Comparison of ENCODE assay signal across 23 cellular contexts in genomic region chr2:171813126-171813525, GRCh38.
"Had no signal": no experiment of that assay in that cellular context is flagged by ENCODE, and none has a peak within 500 bp of the region (broad histone marks: within the 10 kb centered on the region; RNA-seq: fewer than 3 reads in every experiment).

No MANE protein-coding gene starts in this region.

- H3K27me3 Mint-ChIP-seq: stimulated activated naive B cell treated with anti-CD40 and anti-IgM and Interleukin-4, amounts not matched to agents 10 μg/mL and 1 μg/mL and 100 μg/mL, for 72 hours; stimulated activated naive CD8-positive, alpha-beta T cell treated with anti-CD3 and anti-CD28 coated beads, Interleukin-15, amount 100 ng/mL, for 72 hours had no signal

- DNase-seq: colonic mucosa; effector CD4-positive, alpha-beta T cell; endodermal cell; erythroblast; foreskin melanocyte; heart left ventricle; hippocampal formation; left colon; mammary epithelial cell; mucosa of descending colon; occipital lobe; pancreas; stimulated activated CD4-positive, alpha-beta T cell treated with anti-CD3 and anti-CD28 coated beads, Interleukin-2, amount 100 ng/mL, for 24 hours; stimulated activated CD4-positive, alpha-beta T cell treated with anti-CD3 and anti-CD28 coated beads, Interleukin-4, amount 100 ng/mL, for 4 hours; stimulated activated naive B cell treated with anti-CD40 and anti-IgM and Interleukin-4, amounts not matched to agents 10 μg/mL and 1 μg/mL and 100 μg/mL, for 72 hours; stimulated activated naive CD8-positive, alpha-beta T cell treated with anti-CD3 and anti-CD28 coated beads, Interleukin-15, amount 100 ng/mL, for 72 hours; substantia nigra; transverse colon had no signal

- ATAC-seq: left colon; mucosa of descending colon; pancreas; sciatic nerve; stimulated activated naive B cell treated with anti-CD40 and anti-IgM and Interleukin-4, amounts not matched to agents 10 μg/mL and 1 μg/mL and 100 μg/mL, for 72 hours; stimulated activated naive CD8-positive, alpha-beta T cell treated with anti-CD3 and anti-CD28 coated beads, Interleukin-15, amount 100 ng/mL, for 72 hours had no signal

- H3K9me3 ChIP-seq: colonic mucosa, heart left ventricle, mucosa of descending colon, pancreas, thoracic aorta, transverse colon had no signal

- H3K4me1 Mint-ChIP-seq: endodermal cell; stimulated activated naive B cell treated with anti-CD40 and anti-IgM and Interleukin-4, amounts not matched to agents 10 μg/mL and 1 μg/mL and 100 μg/mL, for 72 hours; stimulated activated naive CD8-positive, alpha-beta T cell treated with anti-CD3 and anti-CD28 coated beads, Interleukin-15, amount 100 ng/mL, for 72 hours had no signal

- H3K36me3 ChIP-seq: colonic mucosa, pancreas had no signal

- H3K4me3 Mint-ChIP-seq: endodermal cell; nephron; stimulated activated naive B cell treated with anti-CD40 and anti-IgM and Interleukin-4, amounts not matched to agents 10 μg/mL and 1 μg/mL and 100 μg/mL, for 72 hours; stimulated activated naive CD8-positive, alpha-beta T cell treated with anti-CD3 and anti-CD28 coated beads, Interleukin-15, amount 100 ng/mL, for 72 hours had no signal

- H3K27ac ChIP-seq: colonic mucosa, heart left ventricle, pancreas, skin epidermis, thoracic aorta, transverse colon had no signal

- H3K9me3 Mint-ChIP-seq: endodermal cell; nephron; stimulated activated naive B cell treated with anti-CD40 and anti-IgM and Interleukin-4, amounts not matched to agents 10 μg/mL and 1 μg/mL and 100 μg/mL, for 72 hours; stimulated activated naive CD8-positive, alpha-beta T cell treated with anti-CD3 and anti-CD28 coated beads, Interleukin-15, amount 100 ng/mL, for 72 hours had no signal

- H3K4me3 ChIP-seq: colonic mucosa, heart left ventricle, mucosa of descending colon, pancreas, skin epidermis, thoracic aorta, transverse colon had no signal

- H3K4me1 ChIP-seq: colonic mucosa, pancreas, transverse colon had no signal

- H3K27me3 ChIP-seq: colonic mucosa, heart left ventricle, pancreas, transverse colon had no signal

- H3K27ac Mint-ChIP-seq: endodermal cell; nephron; progenitor cell of endocrine pancreas; stimulated activated naive B cell treated with anti-CD40 and anti-IgM and Interleukin-4, amounts not matched to agents 10 μg/mL and 1 μg/mL and 100 μg/mL, for 72 hours; stimulated activated naive CD8-positive, alpha-beta T cell treated with anti-CD3 and anti-CD28 coated beads, Interleukin-15, amount 100 ng/mL, for 72 hours had no signal
